17 cellular contexts compared by ENCODE assay signal in the genomic region with DNA sequence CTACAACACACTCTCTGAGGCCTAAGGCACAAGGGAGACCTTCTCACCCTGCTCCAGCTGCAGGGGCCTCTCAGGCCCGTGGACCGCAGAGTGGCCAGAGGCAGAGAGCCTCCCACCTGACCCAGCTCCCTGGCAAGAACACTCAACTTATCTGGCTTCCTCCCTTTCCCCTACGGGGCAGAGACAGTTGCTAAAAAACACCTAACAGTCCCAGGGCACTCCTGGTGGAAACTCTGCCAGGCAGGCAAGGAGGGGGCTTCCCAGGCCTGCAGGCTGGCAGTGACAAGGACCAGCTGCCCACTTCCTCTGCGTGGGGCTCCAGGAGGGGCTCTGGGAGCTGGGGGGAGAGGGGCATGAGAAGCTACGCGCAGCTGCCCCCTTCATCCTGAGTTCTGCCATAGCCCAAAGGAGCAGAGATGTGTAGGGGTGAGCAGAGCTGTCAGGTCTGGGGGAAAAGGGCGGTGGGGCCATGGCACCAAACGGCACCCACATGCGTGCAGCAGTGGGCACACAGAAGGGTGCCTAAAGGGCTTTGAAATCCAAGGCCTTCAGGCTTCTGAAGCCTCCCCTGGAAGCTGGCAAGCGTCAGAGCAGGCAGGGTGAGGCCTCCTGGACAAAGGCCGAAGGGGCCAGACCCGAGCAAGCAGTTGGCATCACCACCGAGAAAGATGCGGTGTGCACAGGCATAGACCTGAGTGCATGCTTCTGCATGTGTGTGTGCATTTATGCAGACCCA. TPM values are rescaled to one million over a fixed set of nuclear protein-coding genes. Genes with fewer than 3 reads are reported as not detected.
DNase-seq lines count a peak whose midpoint lies in the region; ATAC-seq and TF ChIP-seq lines count a peak whose summit lies in the region.
"Had no signal": no experiment of that assay in that cellular context is flagged by ENCODE, and none has a peak within 500 bp of the region (broad histone marks: within the 10 kb centered on the region; RNA-seq: fewer than 3 reads in every experiment).

No MANE protein-coding gene starts in this region.

- H3K36me3 ChIP-seq in lower lobe of right lung = peaks cover 9% of the 10 kb centered on the region
- H3K36me3 ChIP-seq: adrenal gland had no signal

- intact Hi-C loops in CD4-positive, alpha-beta T cell (cut with DNase I, micrococcal nuclease) = loop anchor here in 1 of 2 experiments (5.0 kb wide), 1 partner anchor 148 kb away; no protein-coding TSS in a partner anchor
- intact Hi-C loops in activated T-helper 2 cell treated with anti-CD3 and anti-CD28 coated beads, Interferon-gamma antibody, Interleukin-2, Interleukin-4, amounts not matched to agents 10 μg/mL and 5 μg/mL and 100 μg/mL, durations not matched to agents 14 hours and 24 hours and 36 hours (cut with micrococcal nuclease) = no loop called here
- intact Hi-C loops in lower lobe of right lung (cut with DNase I) = no loop called here

- no peak for TF ChIP-seq CTCF in CD4-positive, alpha-beta T cell (IDR thresholded peaks at IDR 0.05)
- TF ChIP-seq CTCF in lower lobe of right lung (IDR thresholded peaks at IDR 0.05) (no peak), type B pancreatic cell (conservative IDR thresholded peaks at IDR 0.05) (no peak)

- peak overlapping the region; percentile 24 for H3K27ac ChIP-seq in CD4-positive, alpha-beta T cell (ENCODE audit: low read depth, low read length)
- no peak overlapping the region for H3K27ac ChIP-seq in lower lobe of right lung
- H3K27ac ChIP-seq: 22Rv1, adrenal gland, C4-2B, VCaP had no signal

- no peaks in the 10 kb centered on the region for H3K27me3 Mint-ChIP-seq in CD4-positive, alpha-beta T cell
- no peaks in the 10 kb centered on the region for H3K27me3 Mint-ChIP-seq in activated T-helper 2 cell treated with anti-CD3 and anti-CD28 coated beads, Interferon-gamma antibody, Interleukin-2, Interleukin-4, amounts not matched to agents 10 μg/mL and 5 μg/mL and 100 μg/mL, durations not matched to agents 14 hours and 24 hours and 36 hours (ENCODE audit: low read depth)
- peaks cover 3% of the 10 kb centered on the region for H3K27me3 Mint-ChIP-seq in type B pancreatic cell
- H3K27me3 Mint-ChIP-seq: progenitor cell of endocrine pancreas had no signal

- H3K27me3 ChIP-seq in CD4-positive, alpha-beta T cell (ENCODE audit: control insufficient read depth, insufficient read depth, low read length) = no peaks in the 10 kb centered on the region
- H3K27me3 ChIP-seq in lower lobe of right lung (ENCODE audit: low read depth) = no peaks in the 10 kb centered on the region
- H3K27me3 ChIP-seq: adrenal gland had no signal

- no peak overlapping the region for H3K4me3 ChIP-seq in lower lobe of right lung
- H3K4me3 ChIP-seq: adrenal gland had no signal

- H3K36me3 Mint-ChIP-seq in CD4-positive, alpha-beta T cell (ENCODE audit: low read depth) = peaks cover 96% of the 10 kb centered on the region
- peaks cover 61% of the 10 kb centered on the region for H3K36me3 Mint-ChIP-seq in activated T-helper 2 cell treated with anti-CD3 and anti-CD28 coated beads, Interferon-gamma antibody, Interleukin-2, Interleukin-4, amounts not matched to agents 10 μg/mL and 5 μg/mL and 100 μg/mL, durations not matched to agents 14 hours and 24 hours and 36 hours (ENCODE audit: low read depth)
- H3K36me3 Mint-ChIP-seq in type B pancreatic cell = no peaks in the 10 kb centered on the region

- peak overlapping the region; percentile 85 for H3K27ac Mint-ChIP-seq in CD4-positive, alpha-beta T cell
- H3K27ac Mint-ChIP-seq in activated T-helper 2 cell treated with anti-CD3 and anti-CD28 coated beads, Interferon-gamma antibody, Interleukin-2, Interleukin-4, amounts not matched to agents 10 μg/mL and 5 μg/mL and 100 μg/mL, durations not matched to agents 14 hours and 24 hours and 36 hours = peak overlapping the region; percentile 14
- no peak overlapping the region for H3K27ac Mint-ChIP-seq in type B pancreatic cell
- H3K27ac Mint-ChIP-seq: endodermal cell, progenitor cell of endocrine pancreas had no signal

- no peak for ATAC-seq in CD4-positive, alpha-beta T cell (ENCODE audit: poor library complexity)
- ATAC-seq in lower lobe of right lung (no peak), GM18907 (IDR thresholded peaks at IDR 0.05; ENCODE audit: unreplicated experiment) (no peak), GM21619 (IDR thresholded peaks at IDR 0.05; ENCODE audit: unreplicated experiment) (no peak)

- H3K4me1 ChIP-seq in lower lobe of right lung = peaks cover 5% of the 10 kb centered on the region

- no peaks in the 10 kb centered on the region for H3K9me3 ChIP-seq in CD4-positive, alpha-beta T cell (ENCODE audit: control insufficient read depth, low read length)
- H3K9me3 ChIP-seq in lower lobe of right lung = no peaks in the 10 kb centered on the region
- H3K9me3 ChIP-seq: adrenal gland had no signal

- CTCF ChIA-PET in CD4-positive, alpha-beta T cell (lab: Charles Lee) = no interaction called here

- peaks cover 84% of the 10 kb centered on the region for H3K4me1 Mint-ChIP-seq in CD4-positive, alpha-beta T cell (ENCODE audit: low read depth)
- peaks cover 32% of the 10 kb centered on the region for H3K4me1 Mint-ChIP-seq in activated T-helper 2 cell treated with anti-CD3 and anti-CD28 coated beads, Interferon-gamma antibody, Interleukin-2, Interleukin-4, amounts not matched to agents 10 μg/mL and 5 μg/mL and 100 μg/mL, durations not matched to agents 14 hours and 24 hours and 36 hours (ENCODE audit: low read depth)
- H3K4me1 Mint-ChIP-seq in type B pancreatic cell (ENCODE audit: unreplicated experiment) = peaks cover 18% of the 10 kb centered on the region

- no peaks in the 10 kb centered on the region for H3K9me3 Mint-ChIP-seq in CD4-positive, alpha-beta T cell
- no peaks in the 10 kb centered on the region for H3K9me3 Mint-ChIP-seq in activated T-helper 2 cell treated with anti-CD3 and anti-CD28 coated beads, Interferon-gamma antibody, Interleukin-2, Interleukin-4, amounts not matched to agents 10 μg/mL and 5 μg/mL and 100 μg/mL, durations not matched to agents 14 hours and 24 hours and 36 hours
- H3K9me3 Mint-ChIP-seq in type B pancreatic cell = no peaks in the 10 kb centered on the region
- H3K9me3 Mint-ChIP-seq: endodermal cell had no signal

- POLR2A ChIA-PET in CD4-positive, alpha-beta T cell (lab: Charles Lee) = interaction anchor here (1.3 to 4.7 kb wide), 3 partner anchors 11 to 16 kb away, joined by 3 to 28 read pairs (median 13); partner anchors contain the start of gene SPOCK2

- DNase-seq in NCI-H1694 treated with DMSO at 0.1 percent for 48 hours (lab: John Stamatoyannopoulos, UW) = peak; percentile 33
- no peak for DNase-seq in NCI-H1694 (lab: John Stamatoyannopoulos, UW)
- DNase-seq in CD4-positive, alpha-beta T cell = no peak
- no peak for DNase-seq in activated T-helper 2 cell treated with anti-CD3 and anti-CD28 coated beads, Interferon-gamma antibody, Interleukin-2, Interleukin-4, amounts not matched to agents 10 μg/mL and 5 μg/mL and 100 μg/mL, durations not matched to agents 14 hours and 24 hours and 36 hours (ENCODE audit: low spot score)
- peak; percentile 24 for DNase-seq in lower lobe of right lung
- no peak for DNase-seq in type B pancreatic cell (ENCODE audit: extremely low spot score, unreplicated experiment)
- DNase-seq: adrenal gland; central memory CD4-positive, alpha-beta T cell; endodermal cell; hypothalamus; kidney glomerular epithelial cell had no signal

- H3K4me3 Mint-ChIP-seq in CD4-positive, alpha-beta T cell = peak overlapping the region; percentile 62
- H3K4me3 Mint-ChIP-seq in activated T-helper 2 cell treated with anti-CD3 and anti-CD28 coated beads, Interferon-gamma antibody, Interleukin-2, Interleukin-4, amounts not matched to agents 10 μg/mL and 5 μg/mL and 100 μg/mL, durations not matched to agents 14 hours and 24 hours and 36 hours (ENCODE audit: low read depth) = no peak overlapping the region
- H3K4me3 Mint-ChIP-seq in type B pancreatic cell = no peak overlapping the region
- H3K4me3 Mint-ChIP-seq: endodermal cell had no signal

RNA-seq across cellular contexts. Expression of gene SPOCK2, which starts 14.5 kb away (rescaled TPM):
- total RNA-seq in CD4-positive, alpha-beta T cell = 100 to 1,000 TPM; 976 to 998 TPM
- total RNA-seq in activated T-helper 2 cell treated with anti-CD3 and anti-CD28 coated beads, Interferon-gamma antibody, Interleukin-2, Interleukin-4, amounts not matched to agents 10 μg/mL and 5 μg/mL and 100 μg/mL, durations not matched to agents 14 hours and 24 hours and 36 hours = 135 and 137 TPM in 2 replicates
- total RNA-seq in lower lobe of right lung (108 TPM), type B pancreatic cell (ENCODE audit: low replicate concordance) (13.8 TPM in 2 replicates)

Comparison
In these comparisons a context has a peak if more than half of its experiments do, and no peak if none do; other contexts are left out.
1. DNase-seq: peak in NCI-H1694 treated with DMSO at 0.1 percent for 48 hours (single experiment) and lower lobe of right lung (single experiment); none in NCI-H1694 (single experiment), CD4-positive, alpha-beta T cell (0 of 10), activated T-helper 2 cell treated with anti-CD3 and anti-CD28 coated beads, Interferon-gamma antibody, Interleukin-2, Interleukin-4, amounts not matched to agents 10 μg/mL and 5 μg/mL and 100 μg/mL, durations not matched to agents 14 hours and 24 hours and 36 hours (single experiment) and type B pancreatic cell (single experiment).